7 cellular contexts compared by ENCODE assay signal in genomic region chr20:11354841-11355240, GRCh38.
"Had no signal": no experiment of that assay in that cellular context is flagged by ENCODE, and none has a peak within 500 bp of the region (broad histone marks: within the 10 kb centered on the region; RNA-seq: fewer than 3 reads in every experiment).

No MANE protein-coding gene starts in this region.

- H3K27me3 Mint-ChIP-seq: IgD-negative memory B cell had no signal

- H3K9ac ChIP-seq: GM23248 had no signal

- H3K27ac Mint-ChIP-seq: IgD-negative memory B cell had no signal

- H2AFZ ChIP-seq: GM23248 had no signal

- H3K4me1 Mint-ChIP-seq: IgD-negative memory B cell had no signal

- ATAC-seq: HepG2 had no signal

- DNase-seq: GM23248, GOT3, H7, HCEC 1CT had no signal

- H3K4me3 Mint-ChIP-seq: IgD-negative memory B cell had no signal

- H3K27ac ChIP-seq: GM23248, HL-60 had no signal

- H3K4me3 ChIP-seq: GM23248 had no signal

- H3K36me3 Mint-ChIP-seq: IgD-negative memory B cell had no signal
